In genomic region chr4:148152868-148153630, GRCh38 we compare ENCODE assay signal across 24 cellular contexts.
DNase-seq lines count a peak whose midpoint lies in the region; TF ChIP-seq lines count a peak whose summit lies in the region.
"Had no signal": no experiment of that assay in that cellular context is flagged by ENCODE, and none has a peak within 500 bp of the region (broad histone marks: within the 10 kb centered on the region; RNA-seq: fewer than 3 reads in every experiment).

No MANE protein-coding gene starts in this region.

- H3K4me3 ChIP-seq in AG04450 (ENCODE audit: low read depth, low read length) (no peak overlapping the region), OCI-LY3 (ENCODE audit: low read length) (no peak overlapping the region), fibroblast of mammary gland (ENCODE audit: control insufficient read depth, low read depth, low read length) (no peak overlapping the region)
- H3K4me3 ChIP-seq: ascending aorta, lower lobe of right lung, pancreas, thoracic aorta had no signal

- no peaks in the 10 kb centered on the region for H3K27me3 ChIP-seq in AG04450 (ENCODE audit: control insufficient read depth, insufficient read depth, low read length)
- no peaks in the 10 kb centered on the region for H3K27me3 ChIP-seq in OCI-LY3 (ENCODE audit: low read depth, low read length)
- H3K27me3 ChIP-seq: ascending aorta, pancreas had no signal

- no peaks in the 10 kb centered on the region for H3K36me3 ChIP-seq in OCI-LY3 (replicated peaks; ENCODE audit: low read depth, low read length)
- H3K36me3 ChIP-seq: lower lobe of right lung, pancreas, thoracic aorta had no signal

- TF ChIP-seq CTCF in AG04450 (IDR thresholded peaks at IDR 0.05; ENCODE audit: low read depth, low read length) (peak; percentile 11; the same call in 1 of the 2 replicates), GM13977 (IDR thresholded peaks at IDR 0.05; ENCODE audit: extremely low read depth, insufficient read depth, missing control alignments) (peak; percentile 25), OCI-LY3 (IDR thresholded peaks at IDR 0.05; ENCODE audit: low read depth, low read length) (peak; percentile 63), fibroblast of mammary gland (conservative IDR thresholded peaks at IDR 0.05; ENCODE audit: control insufficient read depth, insufficient read depth, low read depth, low read length) (peak; percentile 11)

- H3K79me2 ChIP-seq in OCI-LY3 (ENCODE audit: low read length), result no peaks in the 10 kb centered on the region

- H3K4me2 ChIP-seq in OCI-LY3 (ENCODE audit: low read length), result no peak overlapping the region

- POLR2A ChIA-PET in AG04450 (lab: Yijun Ruan, JAX), result no interaction called here

- no peaks in the 10 kb centered on the region for H4K20me1 ChIP-seq in OCI-LY3 (ENCODE audit: insufficient read depth, low read length)

- H3K27ac ChIP-seq in AG04450 (ENCODE audit: low read depth, low read length) (no peak overlapping the region), OCI-LY3 (ENCODE audit: low read length) (no peak overlapping the region)
- H3K27ac ChIP-seq: ascending aorta, lower lobe of right lung, pancreas, thoracic aorta had no signal

- CTCF ChIA-PET in AG04450 (lab: Charles Lee), result interaction anchor here (0.6 to 1.0 kb wide), 2 partner anchors 168 to 206 kb away, joined by 3 to 5 read pairs; no protein-coding TSS in a partner anchor

- H3K4me1 ChIP-seq in OCI-LY3 (ENCODE audit: low read length), result no peaks in the 10 kb centered on the region
- H3K4me1 ChIP-seq: ascending aorta, lower lobe of right lung, pancreas had no signal

- no peak overlapping the region for H2AFZ ChIP-seq in OCI-LY3 (ENCODE audit: low read depth, low read length)

- in situ Hi-C loops in GM13977 (cut with MboI; ENCODE audit: low pct_unique_long_range_greater_than_20kb, low sequenced_read_pairs, unreplicated experiment), result no loop called here
- in situ Hi-C loops in KBM-7 (cut with MboI; ENCODE audit: low pct_unique_long_range_greater_than_20kb, low sequenced_read_pairs), result no loop called here

- H3K9ac ChIP-seq in OCI-LY3 (ENCODE audit: low read length), result no peak overlapping the region

- H3K9me3 ChIP-seq in AG04450 (ENCODE audit: control insufficient read depth, insufficient read depth, low read length), result no peaks in the 10 kb centered on the region
- H3K9me3 ChIP-seq in OCI-LY3 (ENCODE audit: insufficient read depth, low read length), result no peaks in the 10 kb centered on the region
- H3K9me3 ChIP-seq: ascending aorta, lower lobe of right lung, pancreas, thoracic aorta had no signal

- DNase-seq in AG04450 (ENCODE audit: low read depth, low spot score) (no peak), GM13977 (ENCODE audit: low spot score) (no peak), fibroblast of mammary gland (ENCODE audit: low read depth) (peak; percentile 4), CD1c-positive myeloid dendritic cell (ENCODE audit: extremely low spot score) (no peak), SIG-M5 (lab: John Stamatoyannopoulos, UW) (no peak), NCI-H748 treated with DMSO at 0.1 percent for 48 hours (lab: John Stamatoyannopoulos, UW) (no peak), KBM-7 (no peak)
- DNase-seq: ACHN; activated CD4-positive, alpha-beta T cell treated with anti-CD3 and anti-CD28 coated beads, Interleukin-2, amount 50 U/mL, for 4 hours; activated naive CD4-positive, alpha-beta T cell; CD4-positive, alpha-beta memory T cell; cerebellar nuclear complex; DND-41; endodermal cell; hippocampal formation; lower lobe of right lung; naive B cell; NCI-H1694 treated with DMSO at 0.1 percent for 48 hours; NCI-H446 treated with DMSO at 0.1 percent for 48 hours; pancreas; T-cell had no signal

Comparison
In these comparisons a context has a peak if more than half of its experiments do, and no peak if none do; other contexts are left out.
1. CTCF ChIP-seq: peak in every context shown above with its lines; median percentile 63 in OCI-LY3; 25 in GM13977; 11 in AG04450; 11 in fibroblast of mammary gland.